In the genomic region with DNA sequence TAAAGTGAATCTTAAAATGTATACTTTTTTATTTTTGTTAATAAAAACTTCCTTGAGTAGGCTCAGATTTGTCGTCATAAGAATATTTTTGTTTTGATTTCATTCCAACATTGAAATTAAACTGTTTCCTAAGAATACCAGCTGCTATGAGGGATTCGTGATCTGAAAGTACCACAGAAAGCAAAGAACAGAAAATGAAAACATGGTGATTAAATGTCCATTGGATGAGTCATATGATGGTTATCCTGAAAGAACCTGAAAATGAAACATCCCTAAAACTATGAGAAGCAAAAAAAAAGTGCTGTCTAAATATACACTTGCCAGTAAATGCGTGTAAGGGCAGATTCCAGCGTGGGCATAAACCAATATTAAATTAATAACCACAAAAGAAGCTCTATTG, we compare ENCODE assay signal across 13 cellular contexts.
DNase-seq lines count a peak whose midpoint lies in the region; TF ChIP-seq lines count a peak whose summit lies in the region.
"Had no signal": no experiment of that assay in that cellular context is flagged by ENCODE, and none has a peak within 500 bp of the region (broad histone marks: within the 10 kb centered on the region; RNA-seq: fewer than 3 reads in every experiment).

No MANE protein-coding gene starts in this region.

- no peak overlapping the region for H4K91ac ChIP-seq in mesenchymal stem cell (ENCODE audit: low read length)

- H3K36me3 ChIP-seq in KMS-11 (ENCODE audit: insufficient read depth) (no peaks in the 10 kb centered on the region), mesenchymal stem cell (ENCODE audit: control insufficient read depth in 1 of 2, insufficient read depth in 2 of 2, low read depth in 1 of 2, low read length in 2 of 2) (no peaks in the 10 kb centered on the region), spleen (no peaks in the 10 kb centered on the region)

- H3K4me2 ChIP-seq in KMS-11 (no peak overlapping the region), mesenchymal stem cell (ENCODE audit: low read length, poor library complexity, severe bottlenecking) (no peak overlapping the region)

- no peak overlapping the region for H2BK15ac ChIP-seq in mesenchymal stem cell (ENCODE audit: low read depth, poor library complexity, severe bottlenecking)

- whole genome bisulfite sequencing in mesenchymal stem cell = 53% methylated on average over 2 of the region's 4 CpGs
- WGBS in spleen, 5 donors = 65 to 76% (median 73%) methylated on average over 4 of the region's 4 CpGs

- DNase-seq in AG09309 (ENCODE audit: low read depth) (peak; percentile 75), cardiac fibroblast (ENCODE audit: low read depth in 2 of 2) (peak; percentile 29 to 86), mesenchymal stem cell (peak; percentile 34), NOMO-1 treated with DMSO at 0.1 percent for 48 hours (lab: John Stamatoyannopoulos, UW; ENCODE audit: unreplicated experiment) (no peak), NOMO-1 treated with dmso at 0.1 percent for 144 hours (lab: John Stamatoyannopoulos, UW; ENCODE audit: unreplicated experiment) (no peak), spleen (no peak)
- no peak for DNase-seq in activated CD4-positive, alpha-beta T cell treated with anti-CD3 and anti-CD28 coated beads for 1 hour
- DNase-seq: activated CD4-positive, alpha-beta memory T cell treated with anti-CD3 and anti-CD28 coated beads for 36 hours; activated naive CD4-positive, alpha-beta T cell treated with Interleukin-2 at 50 U/mL for 16 hours; C1 segment of cervical spinal cord; NCI-H1694; NCI-H69 had no signal

- H3K79me2 ChIP-seq in KMS-11 (ENCODE audit: insufficient read depth, low read depth) = no peaks in the 10 kb centered on the region

- H2BK5ac ChIP-seq in mesenchymal stem cell (ENCODE audit: low read depth, low read length, poor library complexity, severe bottlenecking) = no peak overlapping the region

- intact Hi-C loops in spleen (cut with DNase I; ENCODE audit: low total_unique reads) = no loop called here

- no peak overlapping the region for H2BK120ac ChIP-seq in mesenchymal stem cell (ENCODE audit: low read depth, low read length)

- no peak for TF ChIP-seq POLR2A in spleen (IDR thresholded peaks at IDR 0.05)

- no peaks in the 10 kb centered on the region for H3K79me1 ChIP-seq in mesenchymal stem cell (replicated peaks; ENCODE audit: low read length, poor library complexity, severe bottlenecking)

- H2AK5ac ChIP-seq in mesenchymal stem cell (ENCODE audit: low read length, severe bottlenecking) = no peak overlapping the region

- TF ChIP-seq CTCF in AG09309 (IDR thresholded peaks at IDR 0.05; ENCODE audit: control insufficient read depth, insufficient read depth, low read depth, low read length, missing control alignments) (no peak), KMS-11 (conservative IDR thresholded peaks at IDR 0.05; ENCODE audit: low read depth, low read length) (no peak), cardiac fibroblast (IDR thresholded peaks at IDR 0.05; ENCODE audit: low read depth, low read length) (no peak), spleen (IDR thresholded peaks at IDR 0.05 in 8 of 11, conservative IDR thresholded peaks at IDR 0.05 in 3 of 11) (no peak)

- no peak overlapping the region for H3K4ac ChIP-seq in mesenchymal stem cell (ENCODE audit: low read depth in 1 of 2, low read length in 2 of 2)

- H3K4me3 ChIP-seq in AG09309 (ENCODE audit: control insufficient read depth, low read depth, low read length) (no peak overlapping the region), KMS-11 (IDR thresholded peaks at IDR 0.05; ENCODE audit: insufficient read depth, low read depth, low read length) (no peak overlapping the region), cardiac fibroblast (replicated peaks in 1 of 2; ENCODE audit: low read depth in 2 of 2, low read length in 2 of 2) (no peak overlapping the region), mesenchymal stem cell (ENCODE audit: insufficient read depth in 1 of 2, low read depth in 1 of 2, low read length in 2 of 2) (peak overlapping the region in 1 of 2 experiments; percentile 9), spleen (no peak overlapping the region)

- no peak overlapping the region for H3K18ac ChIP-seq in mesenchymal stem cell (ENCODE audit: low read depth in 1 of 2, low read length in 2 of 2)

- no peak overlapping the region for H3K14ac ChIP-seq in mesenchymal stem cell (ENCODE audit: low read length in 2 of 2)

- H3K9me3 ChIP-seq in mesenchymal stem cell (ENCODE audit: control insufficient read depth, low read length) (no peaks in the 10 kb centered on the region), spleen (no peaks in the 10 kb centered on the region)

- H3K4me1 ChIP-seq in KMS-11 (ENCODE audit: low read depth, poor library complexity, severe bottlenecking) (peaks cover 5% of the 10 kb centered on the region), mesenchymal stem cell (ENCODE audit: control insufficient read depth, insufficient read depth, low read depth, low read length) (peaks cover 2% of the 10 kb centered on the region), spleen (no peaks in the 10 kb centered on the region)

- H3K27ac ChIP-seq in KMS-11 (no peak overlapping the region), mesenchymal stem cell (ENCODE audit: low read length, poor library complexity, severe bottlenecking) (peak overlapping the region; percentile 84), spleen (no peak overlapping the region)

- no peaks in the 10 kb centered on the region for H4K20me1 ChIP-seq in KMS-11 (ENCODE audit: insufficient read depth)

- H3K27me3 ChIP-seq in KMS-11 (ENCODE audit: insufficient read depth, low read depth) = no peaks in the 10 kb centered on the region
- no peaks in the 10 kb centered on the region for H3K27me3 ChIP-seq in mesenchymal stem cell (ENCODE audit: control insufficient read depth in 1 of 2, insufficient read depth in 1 of 2, low read length in 2 of 2)
- no peaks in the 10 kb centered on the region for H3K27me3 ChIP-seq in spleen (replicated peaks in 1 of 7)

- H3K23ac ChIP-seq in mesenchymal stem cell (ENCODE audit: low read length in 2 of 2) = no peak overlapping the region

- H2AFZ ChIP-seq in KMS-11 (ENCODE audit: low read depth) (0 out of 2 replicates have a peak overlapping the region, but pooled peaks have one; percentile 12), mesenchymal stem cell (ENCODE audit: low read depth, low read length) (no peak overlapping the region)

- no peak overlapping the region for H2BK12ac ChIP-seq in mesenchymal stem cell (ENCODE audit: low read length in 2 of 2)

- H4K8ac ChIP-seq in mesenchymal stem cell (ENCODE audit: low read length) = no peak overlapping the region

- no peak overlapping the region for H3K9ac ChIP-seq in KMS-11
- peak overlapping the region; percentile 43 for H3K9ac ChIP-seq in mesenchymal stem cell (ENCODE audit: low read length)

Comparison
In these comparisons a context has a peak if more than half of its experiments do, and no peak if none do; other contexts are left out.
1. DNase-seq: peak in AG09309 (single experiment), cardiac fibroblast (2 of 2) and mesenchymal stem cell (single experiment); none in NOMO-1 treated with DMSO at 0.1 percent for 48 hours (single experiment), activated CD4-positive, alpha-beta T cell treated with anti-CD3 and anti-CD28 coated beads for 1 hour (single experiment), NOMO-1 treated with dmso at 0.1 percent for 144 hours (single experiment) and spleen (single experiment).